28 cellular contexts compared by ENCODE assay signal in genomic region chr7:100623951-100624824, GRCh38. TPM values are rescaled to one million over a fixed set of nuclear protein-coding genes. Genes with fewer than 3 reads are reported as not detected.
DNase-seq lines count a peak whose midpoint lies in the region; ATAC-seq and TF ChIP-seq lines count a peak whose summit lies in the region.
"Had no signal": no experiment of that assay in that cellular context is flagged by ENCODE, and none has a peak within 500 bp of the region (broad histone marks: within the 10 kb centered on the region; RNA-seq: fewer than 3 reads in every experiment).

No MANE protein-coding gene starts in this region.

- ATAC-seq in WTC11, result no peak
- no peak for ATAC-seq in stimulated activated effector memory CD8-positive, alpha-beta T cell treated with anti-CD3 and anti-CD28 coated beads, Interleukin-12 subunit alpha, Interleukin-12 subunit beta, amount 100 ng/mL, for 72 hours
- ATAC-seq: T-cell had no signal

- no peaks in the 10 kb centered on the region for H3K9me3 Mint-ChIP-seq in activated naive CD4-positive, alpha-beta T cell treated with anti-CD3 and anti-CD28 coated beads, Interleukin-2, amount 50 U/mL, for 24 hours
- H3K9me3 Mint-ChIP-seq in activated naive CD4-positive, alpha-beta T cell treated with anti-CD3 and anti-CD28 coated beads for 36 hours, result no peaks in the 10 kb centered on the region
- no peaks in the 10 kb centered on the region for H3K9me3 Mint-ChIP-seq in WTC11
- no peaks in the 10 kb centered on the region for H3K9me3 Mint-ChIP-seq in stimulated activated effector memory CD8-positive, alpha-beta T cell treated with anti-CD3 and anti-CD28 coated beads, Interleukin-12 subunit alpha, Interleukin-12 subunit beta, amount 100 ng/mL, for 72 hours
- H3K9me3 Mint-ChIP-seq: CD8-positive, alpha-beta memory T cell; immature natural killer cell; memory B cell; neural crest cell; T-cell had no signal

- intact Hi-C loops in activated naive CD4-positive, alpha-beta T cell treated with anti-CD3 and anti-CD28 coated beads for 36 hours (cut with micrococcal nuclease), result no loop called here

- H3K27ac Mint-ChIP-seq in activated naive CD4-positive, alpha-beta T cell treated with anti-CD3 and anti-CD28 coated beads, Interleukin-2, amount 50 U/mL, for 24 hours, result peak overlapping the region; percentile 47
- no peak overlapping the region for H3K27ac Mint-ChIP-seq in activated naive CD4-positive, alpha-beta T cell treated with anti-CD3 and anti-CD28 coated beads for 36 hours
- H3K27ac Mint-ChIP-seq in WTC11, result peak overlapping the region; percentile 20; the same call in 1 of the 2 replicates
- H3K27ac Mint-ChIP-seq in stimulated activated effector memory CD8-positive, alpha-beta T cell treated with anti-CD3 and anti-CD28 coated beads, Interleukin-12 subunit alpha, Interleukin-12 subunit beta, amount 100 ng/mL, for 72 hours, result peak overlapping the region; percentile 41
- H3K27ac Mint-ChIP-seq: memory B cell had no signal

- no peak overlapping the region for H3K4me3 Mint-ChIP-seq in activated naive CD4-positive, alpha-beta T cell treated with anti-CD3 and anti-CD28 coated beads, Interleukin-2, amount 50 U/mL, for 24 hours
- H3K4me3 Mint-ChIP-seq in activated naive CD4-positive, alpha-beta T cell treated with anti-CD3 and anti-CD28 coated beads for 36 hours, result no peak overlapping the region
- H3K4me3 Mint-ChIP-seq in WTC11, result no peak overlapping the region
- no peak overlapping the region for H3K4me3 Mint-ChIP-seq in stimulated activated effector memory CD8-positive, alpha-beta T cell treated with anti-CD3 and anti-CD28 coated beads, Interleukin-12 subunit alpha, Interleukin-12 subunit beta, amount 100 ng/mL, for 72 hours
- H3K4me3 Mint-ChIP-seq: brain, memory B cell, neural crest cell had no signal

- POLR2A ChIA-PET in WTC11 (lab: Charles Lee), result interaction anchor here (1.4 kb wide), 1 partner anchor 12 kb away, joined by 8 read pairs; the partner anchor contains the start of gene MOSPD3

- no peaks in the 10 kb centered on the region for H3K27me3 Mint-ChIP-seq in activated naive CD4-positive, alpha-beta T cell treated with anti-CD3 and anti-CD28 coated beads, Interleukin-2, amount 50 U/mL, for 24 hours
- no peaks in the 10 kb centered on the region for H3K27me3 Mint-ChIP-seq in activated naive CD4-positive, alpha-beta T cell treated with anti-CD3 and anti-CD28 coated beads for 36 hours (ENCODE audit: low read depth)
- peaks cover 20% of the 10 kb centered on the region for H3K27me3 Mint-ChIP-seq in WTC11 (ENCODE audit: low read depth)
- H3K27me3 Mint-ChIP-seq: CD8-positive, alpha-beta memory T cell; memory B cell; T-cell had no signal

- no peak for TF ChIP-seq CTCF in WTC11 (IDR thresholded peaks at IDR 0.05)

- no peaks in the 10 kb centered on the region for H3K36me3 Mint-ChIP-seq in activated naive CD4-positive, alpha-beta T cell treated with anti-CD3 and anti-CD28 coated beads, Interleukin-2, amount 50 U/mL, for 24 hours
- no peaks in the 10 kb centered on the region for H3K36me3 Mint-ChIP-seq in activated naive CD4-positive, alpha-beta T cell treated with anti-CD3 and anti-CD28 coated beads for 36 hours (ENCODE audit: low read depth)
- H3K36me3 Mint-ChIP-seq in WTC11, result no peaks in the 10 kb centered on the region
- no peaks in the 10 kb centered on the region for H3K36me3 Mint-ChIP-seq in stimulated activated effector memory CD8-positive, alpha-beta T cell treated with anti-CD3 and anti-CD28 coated beads, Interleukin-12 subunit alpha, Interleukin-12 subunit beta, amount 100 ng/mL, for 72 hours

- no peak for DNase-seq in activated naive CD4-positive, alpha-beta T cell treated with anti-CD3 and anti-CD28 coated beads for 36 hours
- DNase-seq in WTC11 (ENCODE audit: low spot score) (no peak), NCI-H748 treated with DMSO at 0.1 percent for 48 hours (lab: John Stamatoyannopoulos, UW) (no peak), activated gamma-delta T cell (lab: John Stamatoyannopoulos, UW) (no peak)
- DNase-seq in stimulated activated effector memory CD8-positive, alpha-beta T cell treated with anti-CD3 and anti-CD28 coated beads, Interleukin-12 subunit alpha, Interleukin-12 subunit beta, amount 100 ng/mL, for 72 hours (ENCODE audit: low spot score in 2 of 2), result no peak
- DNase-seq: ACHN; activated CD4-positive, alpha-beta T cell treated with anti-CD3 and anti-CD28 coated beads, Interleukin-2, amount 50 U/mL, for 1 hour; activated effector memory CD4-positive, alpha-beta T cell treated with Interleukin-2 at 50 U/mL for 16 hours; BE2C; CD8-positive, alpha-beta memory T cell; cerebellar nuclear complex; dorsolateral prefrontal cortex; hippocampal formation; immature natural killer cell; Kasumi-1; MV-4-11; NCI-H1694; NCI-H446 treated with DMSO at 0.1 percent for 48 hours; RPMI8226; spleen; T-cell; transverse colon had no signal

- CTCF ChIA-PET in activated naive CD4-positive, alpha-beta T cell treated with anti-CD3 and anti-CD28 coated beads for 36 hours (lab: Charles Lee), result interaction anchor here (1.0 kb wide), 1 partner anchor 9 kb away, joined by 3 read pairs; no protein-coding TSS in a partner anchor
- CTCF ChIA-PET in WTC11 (lab: Charles Lee), result interaction anchor here (0.7 to 1.0 kb wide), 3 partner anchors 12 to 81 kb away, joined by 3 read pairs; partner anchors contain the start of gene MOSPD3

- H3K4me1 Mint-ChIP-seq in activated naive CD4-positive, alpha-beta T cell treated with anti-CD3 and anti-CD28 coated beads, Interleukin-2, amount 50 U/mL, for 24 hours, result peaks cover 21% of the 10 kb centered on the region
- peaks cover 15% of the 10 kb centered on the region for H3K4me1 Mint-ChIP-seq in activated naive CD4-positive, alpha-beta T cell treated with anti-CD3 and anti-CD28 coated beads for 36 hours (ENCODE audit: low read depth)
- H3K4me1 Mint-ChIP-seq in WTC11, result peaks cover 7% of the 10 kb centered on the region
- peaks cover 33% of the 10 kb centered on the region for H3K4me1 Mint-ChIP-seq in stimulated activated effector memory CD8-positive, alpha-beta T cell treated with anti-CD3 and anti-CD28 coated beads, Interleukin-12 subunit alpha, Interleukin-12 subunit beta, amount 100 ng/mL, for 72 hours
- H3K4me1 Mint-ChIP-seq: brain had no signal

TF ChIP-seq in WTC11, 78 proteins besides CTCF, POLR2A, EP300 and RAD21 (continues in another document):
- TF ChIP-seq PREB (CRISPR knock-in tag; IDR thresholded peaks at IDR 0.05; ENCODE audit: borderline replicate concordance) (no peak), FOXP4 (CRISPR knock-in tag; IDR thresholded peaks at IDR 0.05) (no peak), GABPB1 (CRISPR knock-in tag; IDR thresholded peaks at IDR 0.05) (no peak), ZNF671 (CRISPR knock-in tag; IDR thresholded peaks at IDR 0.05) (no peak), USF2 (CRISPR knock-in tag; IDR thresholded peaks at IDR 0.05) (no peak), FOXP1 (CRISPR knock-in tag; IDR thresholded peaks at IDR 0.05; ENCODE audit: borderline replicate concordance) (no peak)

RNA-seq across cellular contexts. Expression of gene MOSPD3, which starts 11.8 kb away (rescaled TPM):
- total RNA-seq in activated naive CD4-positive, alpha-beta T cell treated with anti-CD3 and anti-CD28 coated beads for 36 hours, result 10 to 100 TPM; 12.3 to 13.0 TPM
- 21.9 to 22.4 TPM (median 22.0 TPM) in 3 replicates for total RNA-seq in WTC11 (2021)

RNA-seq across cellular contexts. Expression of gene TFR2, which starts 17.2 kb away (rescaled TPM):
- 1 to 10 TPM; 4.2 to 5.1 TPM for total RNA-seq in activated naive CD4-positive, alpha-beta T cell treated with anti-CD3 and anti-CD28 coated beads for 36 hours
- total RNA-seq in WTC11 (2021), result 5.7 to 7.1 TPM (median 5.8 TPM) in 3 replicates
- total RNA-seq: SJSA1 had no signal

RNA-seq across cellular contexts. Expression of gene PCOLCE, which starts 22.0 kb away (rescaled TPM):
- 1 to 10 TPM; 5.8 to 6.8 TPM for total RNA-seq in activated naive CD4-positive, alpha-beta T cell treated with anti-CD3 and anti-CD28 coated beads for 36 hours
- 53.5 to 74.8 TPM (median 70.4 TPM) in 3 replicates for total RNA-seq in WTC11 (2021)

RNA-seq across cellular contexts. Expression of gene ACTL6B, which starts 32.1 kb away (rescaled TPM):
- not detected for total RNA-seq in activated naive CD4-positive, alpha-beta T cell treated with anti-CD3 and anti-CD28 coated beads for 36 hours
- 0.96 to 1.3 TPM (median 0.99 TPM) in 3 replicates for total RNA-seq in WTC11 (2021)
- total RNA-seq: CD8-positive, alpha-beta memory T cell; right atrium auricular region; SJSA1; spleen; T-cell; transverse colon had no signal

RNA-seq across cellular contexts. Expression of gene FBXO24, which starts 38.1 kb away (rescaled TPM):
- 1 to 10 TPM; 1.5 to 2.6 TPM for total RNA-seq in activated naive CD4-positive, alpha-beta T cell treated with anti-CD3 and anti-CD28 coated beads for 36 hours
- total RNA-seq in WTC11 (2021), result 0.70 to 1.3 TPM (median 0.94 TPM) in 3 replicates
